ENCODE assay signal across 23 cellular contexts in the genomic region with DNA sequence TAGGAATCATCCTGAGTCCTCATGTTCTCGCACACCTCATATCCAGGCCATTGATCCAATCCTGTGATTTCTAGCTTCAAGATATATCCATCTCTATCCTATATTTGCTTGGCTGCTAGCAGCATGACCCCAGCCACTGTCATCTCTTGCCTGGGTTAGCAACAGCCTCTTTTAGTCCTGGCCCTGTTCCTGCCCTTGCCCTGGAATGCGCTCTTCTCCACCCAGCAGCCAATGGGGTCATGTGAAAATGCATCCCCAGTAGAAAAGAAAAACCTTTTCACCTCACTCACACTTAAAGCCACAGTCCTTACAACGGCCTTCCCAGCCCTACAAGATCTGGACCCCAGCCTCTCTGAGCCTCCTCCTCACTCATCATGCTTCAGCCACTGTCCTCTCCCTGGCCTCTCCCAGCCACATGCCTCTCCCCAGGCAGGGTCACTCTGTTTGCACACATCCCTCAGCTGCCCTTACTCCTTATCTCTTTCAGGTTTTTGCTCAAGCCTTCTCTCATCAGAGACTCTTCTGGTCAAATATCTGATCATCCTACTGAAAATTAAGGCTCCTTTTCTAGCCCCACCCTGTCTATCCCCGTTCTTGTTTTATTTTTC. TPM values are rescaled to one million over a fixed set of nuclear protein-coding genes. Genes with fewer than 3 reads are reported as not detected.
DNase-seq lines count a peak whose midpoint lies in the region; ATAC-seq, FAIRE-seq and TF ChIP-seq lines count a peak whose summit lies in the region.
"Had no signal": no experiment of that assay in that cellular context is flagged by ENCODE, and none has a peak within 500 bp of the region (broad histone marks: within the 10 kb centered on the region; RNA-seq: fewer than 3 reads in every experiment).

No MANE protein-coding gene starts in this region.

- POLR2A ChIA-PET in HepG2 (lab: Yijun Ruan, JAX) (no interaction called here), T-cell (lab: Charles Lee) (interaction anchor here in 1 of 2 donors (0.6 kb wide), 1 partner anchor 1813 kb away, joined by 5 read pairs; no protein-coding TSS in a partner anchor)

- H3K9me3 ChIP-seq in HepG2 (ENCODE audit: low read length) (no peaks in the 10 kb centered on the region), right lobe of liver (no peaks in the 10 kb centered on the region)
- H3K9me3 ChIP-seq: tibial nerve had no signal

- H3K4me2 ChIP-seq in HepG2 (ENCODE audit: low read depth, low read length), result no peak overlapping the region

- H3K4me1 ChIP-seq in HepG2 (ENCODE audit: insufficient read depth, low read length) (peaks cover 26% of the 10 kb centered on the region), right lobe of liver (peaks cover 0 to 3% (median 0%) of the 10 kb centered on the region in 4 donors)

- H3K36me3 ChIP-seq in HepG2 (replicated peaks in 1 of 2; ENCODE audit: control insufficient read depth in 1 of 2, insufficient read depth in 2 of 2, low read length in 2 of 2) (no peaks in the 10 kb centered on the region), right lobe of liver (no peaks in the 10 kb centered on the region), H7 (replicated peaks; ENCODE audit: control insufficient read depth, insufficient read depth, low read length) (no peaks in the 10 kb centered on the region)
- H3K36me3 ChIP-seq: tibial nerve had no signal

- BruUV-seq in HepG2 (replicated peaks; lab: Mats Ljungman, UMichigan), result no TSS peak

- H3K27ac ChIP-seq in HepG2 (ENCODE audit: extremely low read length, insufficient read depth, low read length), result no peak overlapping the region
- H3K27ac ChIP-seq in right lobe of liver, result no peak overlapping the region
- H3K27ac ChIP-seq: tibial nerve had no signal

- no peak overlapping the region for H2AFZ ChIP-seq in HepG2 (ENCODE audit: low read length)

- TF ChIP-seq CTCF in HepG2 (CRISPR knock-in tag; IDR thresholded peaks at IDR 0.05), result no peak
- TF ChIP-seq CTCF in right lobe of liver (IDR thresholded peaks at IDR 0.05), result no peak

- H3K79me2 ChIP-seq in HepG2 (ENCODE audit: insufficient read depth, low read length), result no peaks in the 10 kb centered on the region

- H3K36me3 Mint-ChIP-seq in T-cell, result no peaks in the 10 kb centered on the region
- peaks cover 0 to 2% of the 10 kb centered on the region in 2 donors for H3K36me3 Mint-ChIP-seq in stimulated activated naive B cell treated with anti-CD40 and anti-IgM and Interleukin-4, amounts not matched to agents 10 μg/mL and 1 μg/mL and 100 μg/mL, for 72 hours

- peaks cover 47 to 51% (median 51%) of the 10 kb centered on the region in 3 donors for H3K4me1 Mint-ChIP-seq in T-cell
- peaks cover 30 to 52% of the 10 kb centered on the region in 2 donors for H3K4me1 Mint-ChIP-seq in stimulated activated naive B cell treated with anti-CD40 and anti-IgM and Interleukin-4, amounts not matched to agents 10 μg/mL and 1 μg/mL and 100 μg/mL, for 72 hours

- no peak for TF ChIP-seq RAD21 in HepG2 (CRISPR knock-in tag; IDR thresholded peaks at IDR 0.05)

- H3K27me3 ChIP-seq in HepG2 (ENCODE audit: control insufficient read depth in 1 of 2, insufficient read depth in 2 of 2, low read length in 2 of 2) (peaks cover 0 to 6% of the 10 kb centered on the region in 2 experiments; a peak in 3 of 5 replicates), right lobe of liver (no peaks in the 10 kb centered on the region), H7 (ENCODE audit: control insufficient read depth, insufficient read depth, low read length) (no peaks in the 10 kb centered on the region)
- H3K27me3 ChIP-seq: tibial nerve had no signal

- TF ChIP-seq POLR2A in HepG2 (IDR thresholded peaks at IDR 0.05; ENCODE audit: insufficient read depth in 1 of 2, low read depth in 2 of 2, low read length in 2 of 2), result no peak
- no peak for TF ChIP-seq POLR2A in right lobe of liver (IDR thresholded peaks at IDR 0.05)

- in situ Hi-C loops in HepG2 (cut with HindIII; ENCODE audit: extremely low pct_ligation_motif_present, low pct_unique_long_range_greater_than_20kb), result loop anchor here (25.0 kb wide), 1 partner anchor 375 kb away; the partner anchor contains the start of gene HMHB1

- H3K27me3 Mint-ChIP-seq in T-cell, result no peaks in the 10 kb centered on the region
- no peaks in the 10 kb centered on the region for H3K27me3 Mint-ChIP-seq in stimulated activated naive B cell treated with anti-CD40 and anti-IgM and Interleukin-4, amounts not matched to agents 10 μg/mL and 1 μg/mL and 100 μg/mL, for 72 hours

- TF ChIP-seq EP300 in HepG2 (IDR thresholded peaks at IDR 0.05; ENCODE audit: low read depth in 2 of 2, low read length in 2 of 2), result no peak
- TF ChIP-seq EP300 in HepG2 (CRISPR knock-in tag; IDR thresholded peaks at IDR 0.05; ENCODE audit: borderline replicate concordance), result no peak

- no peak overlapping the region for H3K4me3 ChIP-seq in HepG2 (replicated peaks in 1 of 3; ENCODE audit: insufficient read depth in 1 of 3, low read depth in 2 of 3, low read length in 3 of 3)
- H3K4me3 ChIP-seq in right lobe of liver, result no peak overlapping the region
- no peak overlapping the region for H3K4me3 ChIP-seq in H7 (ENCODE audit: insufficient read depth, low read depth, low read length)
- H3K4me3 ChIP-seq: tibial nerve had no signal

- DNase-seq in HepG2 (ENCODE audit: low spot score) (no peak), right lobe of liver (no peak), T-cell (no peak), left ventricle myocardium superior (no peak), H7 (no peak), NOMO-1 treated with dmso at 0.1 percent for 144 hours (lab: John Stamatoyannopoulos, UW; ENCODE audit: unreplicated experiment) (no peak), SHP77 treated with DMSO at 0.1 percent for 48 hours (lab: John Stamatoyannopoulos, UW) (no peak)
- no peak for DNase-seq in stimulated activated naive B cell treated with anti-CD40 and anti-IgM and Interleukin-4, amounts not matched to agents 10 μg/mL and 1 μg/mL and 100 μg/mL, for 72 hours
- DNase-seq: activated CD8-positive, alpha-beta memory T cell treated with anti-CD3 and anti-CD28 coated beads for 24 hours; activated naive CD4-positive, alpha-beta T cell treated with Interleukin-2 at 50 U/mL for 16 hours; activated T-cell treated with anti-CD3 and anti-CD28 coated beads, Interleukin-2, amount 50 U/mL, for 4 hours; aorta; central memory CD4-positive, alpha-beta T cell; HFFc6; mesendoderm; NCI-H1105; NCI-H2081; NCI-H82; stimulated activated CD4-positive, alpha-beta T cell treated with anti-CD3 and anti-CD28 coated beads, Interleukin-12 subunit alpha, Interleukin-12 subunit beta, amount 100 ng/mL, for 4 hours; T1000 had no signal

- ATAC-seq in HepG2, result peak; percentile 38; the same call in 1 of the 3 replicates
- ATAC-seq in right lobe of liver, result no peak
- no peak for ATAC-seq in T-cell (replicated peaks in 1 of 4)
- ATAC-seq in left ventricle myocardium superior, result peak; percentile 80
- no peak for ATAC-seq in stimulated activated naive B cell treated with anti-CD40 and anti-IgM and Interleukin-4, amounts not matched to agents 10 μg/mL and 1 μg/mL and 100 μg/mL, for 72 hours (replicated peaks)

- H3K9me3 Mint-ChIP-seq in T-cell, result no peaks in the 10 kb centered on the region
- H3K9me3 Mint-ChIP-seq in stimulated activated naive B cell treated with anti-CD40 and anti-IgM and Interleukin-4, amounts not matched to agents 10 μg/mL and 1 μg/mL and 100 μg/mL, for 72 hours, result no peaks in the 10 kb centered on the region
- H3K9me3 Mint-ChIP-seq: activated T-cell treated with anti-CD3 and anti-CD28 coated beads, Interleukin-2, amount 50 U/mL, for 4 hours; HFFc6; IgD-negative memory B cell had no signal

- H4K20me1 ChIP-seq in HepG2 (ENCODE audit: insufficient read depth, low read length), result no peaks in the 10 kb centered on the region

- CTCF ChIA-PET in HepG2 (lab: Yijun Ruan, JAX; ENCODE audit: low intra/inter-chr PET ratio, low total read pairs), result no interaction called here
- CTCF ChIA-PET in T-cell (lab: Charles Lee), result no interaction called here

- FAIRE-seq in HepG2 (lab: Jason Lieb, UNC), result no peak

- H3K9ac ChIP-seq in HepG2 (ENCODE audit: insufficient read depth, low read depth, low read length), result no peak overlapping the region

- 32% methylated on average over 4 of the region's 4 CpGs for WGBS in HepG2 (ENCODE audit: low lambda C conversion rate)
- WGBS in right lobe of liver (ENCODE audit: insufficient coverage, low coverage, low lambda C conversion rate, missing lambda C conversion rate), result 93% methylated on average over 3 of the region's 4 CpGs

- intact Hi-C loops in HepG2 (cut with micrococcal nuclease; ENCODE audit: unreplicated experiment), result no loop called here
- intact Hi-C loops in right lobe of liver (cut with DNase I), result no loop called here
- intact Hi-C loops in left ventricle myocardium superior (cut with micrococcal nuclease), result no loop called here

- H3K27ac Mint-ChIP-seq in T-cell, result peak overlapping the region; percentile 23 to 100
- peak overlapping the region; percentile 10 for H3K27ac Mint-ChIP-seq in stimulated activated naive B cell treated with anti-CD40 and anti-IgM and Interleukin-4, amounts not matched to agents 10 μg/mL and 1 μg/mL and 100 μg/mL, for 72 hours
- H3K27ac Mint-ChIP-seq: HFFc6 had no signal

- H3K4me3 Mint-ChIP-seq in T-cell, result no peak overlapping the region
- H3K4me3 Mint-ChIP-seq in stimulated activated naive B cell treated with anti-CD40 and anti-IgM and Interleukin-4, amounts not matched to agents 10 μg/mL and 1 μg/mL and 100 μg/mL, for 72 hours, result no peak overlapping the region
- H3K4me3 Mint-ChIP-seq: activated T-cell treated with anti-CD3 and anti-CD28 coated beads, Interleukin-2, amount 50 U/mL, for 4 hours; HFFc6 had no signal

RNA-seq across cellular contexts. Expression of gene NR3C1, which starts 34.3 kb away (rescaled TPM):
- total RNA-seq in HepG2 (2016; rRNA removed; fragmentation: Illumina TruSeq; extraction: Trizol), result 24.3 and 30.0 TPM in 2 replicates
- 34.6 and 40.8 TPM in 2 replicates for total RNA-seq in HepG2 (2016; cell fraction: cytosol; rRNA removed; fragmentation: Illumina TruSeq; extraction: Trizol; ENCODE audit: low read depth)
- 27.6 and 29.7 TPM in 2 replicates for total RNA-seq in HepG2 (2016; cell fraction: insoluble cytoplasmic fraction; rRNA removed; fragmentation: Illumina TruSeq; extraction: Trizol)
- 42.6 and 43.8 TPM in 2 replicates for total RNA-seq in HepG2 (2016; cell fraction: membrane; rRNA removed; fragmentation: Illumina TruSeq; extraction: Trizol)
- total RNA-seq in HepG2 (2016; cell fraction: nucleus; rRNA removed; fragmentation: Illumina TruSeq; extraction: Trizol), result 41.0 and 41.5 TPM in 2 replicates
- polyA plus RNA-seq in HepG2 (2011; rRNA removed), result 8.9 and 10.0 TPM in 2 replicates
- 4.5 and 7.8 TPM in 2 replicates for polyA plus RNA-seq in HepG2 (2011; cell fraction: cytosol; rRNA removed)
- polyA plus RNA-seq in HepG2 (2011; cell fraction: nucleus; rRNA removed), result 4.7 and 5.3 TPM in 2 replicates
- polyA plus RNA-seq in HepG2 (2012), result 17.8 and 19.1 TPM in 2 replicates
- polyA plus RNA-seq in HepG2 (2016; cell fraction: cytosol; fragmentation: Illumina TruSeq; extraction: Trizol; ENCODE audit: low read depth), result 0.48 and 0.52 TPM in 2 replicates
- 14.7 and 15.8 TPM in 2 replicates for polyA plus RNA-seq in HepG2 (2016; cell fraction: insoluble cytoplasmic fraction; fragmentation: Illumina TruSeq; extraction: Trizol; ENCODE audit: low read depth)
- polyA plus RNA-seq in HepG2 (2016; cell fraction: membrane; fragmentation: Illumina TruSeq; extraction: Trizol; ENCODE audit: low read depth), result 3.1 and 3.3 TPM in 2 replicates
- polyA plus RNA-seq in HepG2 (2016; cell fraction: nucleus; fragmentation: Illumina TruSeq; extraction: Trizol; ENCODE audit: insufficient read depth, low read depth), result 11.1 and 11.7 TPM in 2 replicates
- polyA minus RNA-seq in HepG2 (2011; rRNA and poly(A)+ RNA removed; ENCODE audit: low replicate concordance), result 13.6 and 58.6 TPM in 2 replicates
- polyA minus RNA-seq in HepG2 (2011; cell fraction: cytosol; rRNA and poly(A)+ RNA removed), result 18.9 and 21.2 TPM in 2 replicates
- polyA minus RNA-seq in HepG2 (2011; cell fraction: nucleus; rRNA and poly(A)+ RNA removed), result 45.3 and 61.3 TPM in 2 replicates
- total RNA-seq in right lobe of liver, result 10 to 100 TPM; 27.3 to 60.1 (median 47.2) TPM
- total RNA-seq in T-cell, result 100 to 1,000 TPM; 108 to 156 (median 122) TPM
- total RNA-seq in left ventricle myocardium superior, result 53.0 TPM
- total RNA-seq in H7 (2014; rRNA removed; shearing (Covaris generic)), result 19.0 and 21.1 TPM in 2 replicates
- total RNA-seq: G401 had no signal

Comparison
In these comparisons a context has a peak if more than half of its experiments do, and no peak if none do; other contexts are left out.
1. ATAC-seq: peak in HepG2 (single experiment) and left ventricle myocardium superior (single experiment); none in right lobe of liver (0 of 4), T-cell (0 of 4) and stimulated activated naive B cell treated with anti-CD40 and anti-IgM and Interleukin-4, amounts not matched to agents 10 μg/mL and 1 μg/mL and 100 μg/mL, for 72 hours (0 of 2).